Comparison of ENCODE assay signal across 17 cellular contexts in genomic region chr21:45142916-45143315, GRCh38.
"Had no signal": no experiment of that assay in that cellular context is flagged by ENCODE, and none has a peak within 500 bp of the region (broad histone marks: within the 10 kb centered on the region; RNA-seq: fewer than 3 reads in every experiment).

No MANE protein-coding gene starts in this region.

- H3K4me3 Mint-ChIP-seq: activated CD4-positive, alpha-beta T cell treated with anti-CD3 and anti-CD28 coated beads, Interleukin-2, amount 10 ng/mL, durations not matched to agents 7 days and 5 days; activated CD8-positive, alpha-beta T cell treated with anti-CD3 and anti-CD28 coated beads, Interleukin-2, amount 10 ng/mL, durations not matched to agents 7 days and 5 days; activated T-cell treated with anti-CD3 and anti-CD28 coated beads, Interleukin-2, amount 50 U/mL, for 24 hours; mesothelial cell of epicardium; nephron progenitor cell; stimulated activated memory B cell treated with anti-CD40 and anti-IgM and Interleukin-4, amounts not matched to agents 10 μg/mL and 1 μg/mL and 100 μg/mL, for 72 hours had no signal

- ATAC-seq: activated CD8-positive, alpha-beta T cell treated with anti-CD3 and anti-CD28 coated beads, Interleukin-2, amount 10 ng/mL, durations not matched to agents 7 days and 5 days; stimulated activated memory B cell treated with anti-CD40 and anti-IgM and Interleukin-4, amounts not matched to agents 10 μg/mL and 1 μg/mL and 100 μg/mL, for 72 hours had no signal

- H3K9me3 ChIP-seq: ascending aorta, prostate gland, right atrium auricular region, SK-N-SH had no signal

- H3K9me3 Mint-ChIP-seq: activated CD4-positive, alpha-beta T cell treated with anti-CD3 and anti-CD28 coated beads, Interleukin-2, amount 10 ng/mL, durations not matched to agents 7 days and 5 days; activated T-cell treated with anti-CD3 and anti-CD28 coated beads, Interleukin-2, amount 50 U/mL, for 24 hours; mesothelial cell of epicardium; nephron progenitor cell; stimulated activated memory B cell treated with anti-CD40 and anti-IgM and Interleukin-4, amounts not matched to agents 10 μg/mL and 1 μg/mL and 100 μg/mL, for 72 hours had no signal

- H3K27ac ChIP-seq: ascending aorta, prostate gland, right atrium auricular region had no signal

- H3K4me3 ChIP-seq: ascending aorta, lung, prostate gland, right atrium auricular region, smooth muscle cell had no signal

- H3K27me3 ChIP-seq: ascending aorta, right atrium auricular region had no signal

- DNase-seq: activated CD4-positive, alpha-beta T cell treated with anti-CD3 and anti-CD28 coated beads, Interleukin-2, amount 10 ng/mL, durations not matched to agents 7 days and 5 days; activated CD4-positive, CD25-positive, alpha-beta regulatory T cell; activated CD8-positive, alpha-beta T cell treated with anti-CD3 and anti-CD28 coated beads, Interleukin-2, amount 10 ng/mL, durations not matched to agents 7 days and 5 days; activated naive CD4-positive, alpha-beta T cell treated with anti-CD3 and anti-CD28 coated beads, Interleukin-2, amount 50 U/mL, for 16 hours; glutamatergic neuron; nephron progenitor cell; SK-N-SH; stimulated activated CD4-positive, alpha-beta T cell treated with anti-CD3 and anti-CD28 coated beads, Interleukin-4, amount 100 ng/mL, for 4 hours; T1000 had no signal

- H3K36me3 ChIP-seq: prostate gland had no signal

- H3K9ac ChIP-seq: SK-N-SH had no signal

- H3K27ac Mint-ChIP-seq: activated CD4-positive, alpha-beta T cell treated with anti-CD3 and anti-CD28 coated beads, Interleukin-2, amount 10 ng/mL, durations not matched to agents 7 days and 5 days; activated CD8-positive, alpha-beta T cell treated with anti-CD3 and anti-CD28 coated beads, Interleukin-2, amount 10 ng/mL, durations not matched to agents 7 days and 5 days; activated T-cell treated with anti-CD3 and anti-CD28 coated beads, Interleukin-2, amount 50 U/mL, for 24 hours; mesothelial cell of epicardium; nephron progenitor cell; stimulated activated memory B cell treated with anti-CD40 and anti-IgM and Interleukin-4, amounts not matched to agents 10 μg/mL and 1 μg/mL and 100 μg/mL, for 72 hours had no signal

- H3K27me3 Mint-ChIP-seq: activated CD4-positive, alpha-beta T cell treated with anti-CD3 and anti-CD28 coated beads, Interleukin-2, amount 10 ng/mL, durations not matched to agents 7 days and 5 days; activated T-cell treated with anti-CD3 and anti-CD28 coated beads, Interleukin-2, amount 50 U/mL, for 24 hours; stimulated activated memory B cell treated with anti-CD40 and anti-IgM and Interleukin-4, amounts not matched to agents 10 μg/mL and 1 μg/mL and 100 μg/mL, for 72 hours had no signal

- H3K4me1 ChIP-seq: prostate gland had no signal

- H3K4me2 ChIP-seq: SK-N-SH, smooth muscle cell had no signal
